In genomic region chr2:128090909-128091690, GRCh38 we compare ENCODE assay signal across 1 cellular context.
TF ChIP-seq lines count a peak whose summit lies in the region.

Gene UGGT1 (plus strand): TSS chr2:128091200. CDS start chr2:128091358, 158 bp downstream.

TF ChIP-seq in HepG2, 621 proteins besides CTCF, POLR2A, EP300 and RAD21 (continued from another document and continues in another):
- TF ChIP-seq GRHL1 (CRISPR knock-in tag; conservative IDR thresholded peaks at IDR 0.05) (no peak; the same call in 1 of the 2 replicates), RFX1 (IDR thresholded peaks at IDR 0.05) (no peak), ZNF317 (CRISPR knock-in tag; IDR thresholded peaks at IDR 0.05) (peak; percentile 94), TOE1 (CRISPR knock-in tag; IDR thresholded peaks at IDR 0.05) (peak; percentile 72; the same call in 1 of the 2 replicates), ZNF430 (CRISPR knock-in tag; IDR thresholded peaks at IDR 0.05) (peak; percentile 57; the same call in 1 of the 2 replicates), ZNF17 (CRISPR knock-in tag; IDR thresholded peaks at IDR 0.05) (no peak), ZBTB37 (CRISPR knock-in tag; IDR thresholded peaks at IDR 0.05) (no peak), DRAP1 (CRISPR knock-in tag; IDR thresholded peaks at IDR 0.05) (peak; percentile 87), NR2F2 (IDR thresholded peaks at IDR 0.05; ENCODE audit: borderline replicate concordance, low read depth) (no peak), ZNF773 (CRISPR knock-in tag; IDR thresholded peaks at IDR 0.05; ENCODE audit: borderline replicate concordance) (peak; percentile 55; the same call in 1 of the 2 replicates), ZNF747 (CRISPR knock-in tag; IDR thresholded peaks at IDR 0.05; ENCODE audit: borderline replicate concordance) (peak; percentile 98), ZNF552 (CRISPR knock-in tag; IDR thresholded peaks at IDR 0.05; ENCODE audit: borderline replicate concordance) (peak; percentile 78), FOXJ3 (CRISPR knock-in tag; IDR thresholded peaks at IDR 0.05; ENCODE audit: borderline replicate concordance) (peak; percentile 55; the same call in 1 of the 2 replicates), GPBP1L1 (CRISPR knock-in tag; IDR thresholded peaks at IDR 0.05) (no peak), GMEB2 (CRISPR knock-in tag; IDR thresholded peaks at IDR 0.05; ENCODE audit: low read depth) (peak; percentile 39; the same call in 1 of the 2 replicates), ZBTB20 (CRISPR knock-in tag; IDR thresholded peaks at IDR 0.05; ENCODE audit: borderline replicate concordance, low read depth) (peak; percentile 89), ZNF124 (CRISPR knock-in tag; IDR thresholded peaks at IDR 0.05) (peak; percentile 78; the same call in 1 of the 2 replicates), HMGXB3 (CRISPR knock-in tag; IDR thresholded peaks at IDR 0.05; ENCODE audit: borderline replicate concordance) (peak; percentile 84), ARNTL (CRISPR knock-in tag; IDR thresholded peaks at IDR 0.05) (peak; percentile 75), ARNT (IDR thresholded peaks at IDR 0.05) (no peak), USF2 (IDR thresholded peaks at IDR 0.05; ENCODE audit: low read depth, low read length) (no peak), USF2 (CRISPR knock-in tag; IDR thresholded peaks at IDR 0.05; ENCODE audit: borderline replicate concordance) (peak; percentile 54; the same call in 1 of the 2 replicates), GTF2F1 (IDR thresholded peaks at IDR 0.05; ENCODE audit: low read length) (0 out of 2 replicates have a peak, but pooled peaks have one; percentile 57), ZNF234 (CRISPR knock-in tag; conservative IDR thresholded peaks at IDR 0.05) (0 out of 2 replicates have a peak, but pooled peaks have one; percentile 95), MLLT10 (CRISPR knock-in tag; IDR thresholded peaks at IDR 0.05) (no peak), MED1 (CRISPR knock-in tag; IDR thresholded peaks at IDR 0.05) (peak; percentile 92), ZFAT (CRISPR knock-in tag; conservative IDR thresholded peaks at IDR 0.05) (no peak), ZBTB7A (CRISPR knock-in tag; IDR thresholded peaks at IDR 0.05) (peak; percentile 78), SOX13 (IDR thresholded peaks at IDR 0.05) (no peak; the same call in 1 of the 2 replicates), SOX13 (CRISPR knock-in tag; conservative IDR thresholded peaks at IDR 0.05 in 1 of 2, IDR thresholded peaks at IDR 0.05 in 1 of 2) (peak in 1 of 2 experiments; percentile 63; a peak in 2 of 4 replicates), RBAK (CRISPR knock-in tag; IDR thresholded peaks at IDR 0.05) (no peak), ZBTB33 (CRISPR knock-in tag; IDR thresholded peaks at IDR 0.05) (no peak), MAFG (CRISPR knock-in tag; IDR thresholded peaks at IDR 0.05) (no peak), HES4 (CRISPR knock-in tag; IDR thresholded peaks at IDR 0.05; ENCODE audit: borderline replicate concordance) (peak; percentile 96), NBN (conservative IDR thresholded peaks at IDR 0.05) (no peak), ATF5 (CRISPR knock-in tag; IDR thresholded peaks at IDR 0.05; ENCODE audit: low read depth) (0 out of 2 replicates have a peak, but pooled peaks have one; percentile 58), BRD4 (CRISPR knock-in tag; IDR thresholded peaks at IDR 0.05) (0 out of 2 replicates have a peak, but pooled peaks have one; percentile 42), ZNF75D (CRISPR knock-in tag; IDR thresholded peaks at IDR 0.05; ENCODE audit: borderline replicate concordance) (no peak), MED8 (CRISPR knock-in tag; IDR thresholded peaks at IDR 0.05; ENCODE audit: insufficient replicate concordance) (peak; percentile 88), ZBTB7B (CRISPR knock-in tag; IDR thresholded peaks at IDR 0.05) (peak; percentile 72; the same call in 1 of the 2 replicates), RXRB (CRISPR knock-in tag; IDR thresholded peaks at IDR 0.05; ENCODE audit: borderline replicate concordance) (peak; percentile 85), TFDP2 (CRISPR knock-in tag; IDR thresholded peaks at IDR 0.05) (peak; percentile 96), TBX2 (CRISPR knock-in tag; IDR thresholded peaks at IDR 0.05; ENCODE audit: borderline replicate concordance) (peak; percentile 97), CBX5 (CRISPR knock-in tag; IDR thresholded peaks at IDR 0.05; ENCODE audit: borderline replicate concordance) (peak; percentile 88; the same call in 1 of the 2 replicates), ARNT2 (CRISPR knock-in tag; IDR thresholded peaks at IDR 0.05; ENCODE audit: low read depth) (peak; percentile 95), ZNF672 (CRISPR knock-in tag; IDR thresholded peaks at IDR 0.05) (no peak)
